10 cellular contexts compared by ENCODE assay signal in the genomic region with DNA sequence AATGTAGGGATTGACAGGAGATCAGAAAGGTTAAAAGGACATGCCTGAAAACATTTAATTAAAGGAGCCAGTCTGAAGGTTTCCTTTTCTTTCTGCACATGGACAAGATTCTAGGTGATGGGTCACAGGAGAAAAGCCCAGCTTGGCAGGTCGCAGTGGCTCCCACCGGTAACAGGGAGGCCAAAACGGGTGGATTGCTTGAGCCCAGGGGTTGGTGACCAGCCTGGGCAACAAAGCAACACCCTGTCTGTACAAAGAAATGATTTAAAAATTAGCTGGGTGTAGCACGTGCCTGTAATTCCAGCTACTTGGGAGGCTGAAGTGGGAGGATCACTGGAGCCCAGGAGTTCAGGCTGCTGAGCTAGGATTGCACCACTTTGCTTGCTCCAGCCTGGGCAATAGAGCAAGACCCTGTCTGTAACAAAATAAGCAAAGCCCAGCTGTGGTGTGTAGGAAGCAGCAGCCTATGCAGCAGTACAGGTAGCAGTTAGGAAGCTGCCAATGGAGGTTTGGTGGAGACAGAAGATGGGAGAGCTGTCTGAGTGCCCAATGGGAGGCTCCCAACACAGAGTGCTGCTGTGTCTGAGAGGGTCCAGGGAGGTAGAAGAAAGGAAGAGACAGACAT. TPM values are rescaled to one million over a fixed set of nuclear protein-coding genes. Genes with fewer than 3 reads are reported as not detected.
A peak's percentile ranks its signal among the peaks of the same experiment; 100 is the strongest.
DNase-seq lines count a peak whose midpoint lies in the region; ATAC-seq and TF ChIP-seq lines count a peak whose summit lies in the region.
"Had no signal": no experiment of that assay in that cellular context is flagged by ENCODE, and none has a peak within 500 bp of the region (broad histone marks: within the 10 kb centered on the region; RNA-seq: fewer than 3 reads in every experiment).

No MANE protein-coding gene starts in this region.

- H3K9me3 Mint-ChIP-seq in activated CD4-positive, alpha-beta T cell treated with anti-CD3 and anti-CD28 coated beads, Interleukin-2, amount 10 ng/mL, durations not matched to agents 7 days and 5 days: no peaks in the 10 kb centered on the region
- no peaks in the 10 kb centered on the region for H3K9me3 Mint-ChIP-seq in activated CD4-positive, alpha-beta memory T cell treated with anti-CD3 and anti-CD28 coated beads, Interleukin-2, amount 10 ng/mL, durations not matched to agents 7 days and 5 days
- H3K9me3 Mint-ChIP-seq: stimulated activated naive CD8-positive, alpha-beta T cell treated with anti-CD3 and anti-CD28 coated beads, Interleukin-15, amount 100 ng/mL, for 72 hours had no signal

- H3K27me3 ChIP-seq in left lung (no peaks in the 10 kb centered on the region), thoracic aorta (replicated peaks; ENCODE audit: insufficient read depth) (no peaks in the 10 kb centered on the region)

- no peak overlapping the region for H3K4me3 Mint-ChIP-seq in activated CD4-positive, alpha-beta T cell treated with anti-CD3 and anti-CD28 coated beads, Interleukin-2, amount 10 ng/mL, durations not matched to agents 7 days and 5 days
- H3K4me3 Mint-ChIP-seq in activated CD4-positive, alpha-beta memory T cell treated with anti-CD3 and anti-CD28 coated beads, Interleukin-2, amount 10 ng/mL, durations not matched to agents 7 days and 5 days: no peak overlapping the region

- peaks cover 19% of the 10 kb centered on the region for H3K36me3 Mint-ChIP-seq in activated CD4-positive, alpha-beta T cell treated with anti-CD3 and anti-CD28 coated beads, Interleukin-2, amount 10 ng/mL, durations not matched to agents 7 days and 5 days (ENCODE audit: low read depth)
- peaks cover 21% of the 10 kb centered on the region for H3K36me3 Mint-ChIP-seq in activated CD4-positive, alpha-beta memory T cell treated with anti-CD3 and anti-CD28 coated beads, Interleukin-2, amount 10 ng/mL, durations not matched to agents 7 days and 5 days (ENCODE audit: low read depth)

- POLR2A ChIA-PET in activated CD4-positive, alpha-beta T cell treated with anti-CD3 and anti-CD28 coated beads, Interleukin-2, amount 10 ng/mL, durations not matched to agents 7 days and 5 days (lab: Charles Lee): interaction anchor here (0.6 kb wide), 1 partner anchor 8 kb away, joined by 5 read pairs; no protein-coding TSS in a partner anchor
- POLR2A ChIA-PET in activated CD4-positive, alpha-beta memory T cell treated with anti-CD3 and anti-CD28 coated beads, Interleukin-2, amount 10 ng/mL, durations not matched to agents 7 days and 5 days (lab: Charles Lee): interaction anchor here (0.7 to 5.3 kb wide), 5 partner anchors 7 to 269 kb away, joined by 3 to 57 read pairs (median 3); a partner anchor contains a TSS

- H3K4me3 ChIP-seq in left lung (no peak overlapping the region), thoracic aorta (no peak overlapping the region)

- H3K4me1 ChIP-seq in left lung: peaks cover 31 to 73% of the 10 kb centered on the region in 2 donors
- peaks cover 12 to 50% of the 10 kb centered on the region in 2 donors for H3K4me1 ChIP-seq in thoracic aorta (ENCODE audit: control insufficient read depth in 1 of 2, low read depth in 2 of 2)

- H3K9me3 ChIP-seq in left lung (no peaks in the 10 kb centered on the region), thoracic aorta (no peaks in the 10 kb centered on the region)

- H3K27ac Mint-ChIP-seq in activated CD4-positive, alpha-beta T cell treated with anti-CD3 and anti-CD28 coated beads, Interleukin-2, amount 10 ng/mL, durations not matched to agents 7 days and 5 days: peak overlapping the region; percentile 97
- peak overlapping the region; percentile 99 for H3K27ac Mint-ChIP-seq in activated CD4-positive, alpha-beta memory T cell treated with anti-CD3 and anti-CD28 coated beads, Interleukin-2, amount 10 ng/mL, durations not matched to agents 7 days and 5 days

- H3K36me3 ChIP-seq in left lung (no peaks in the 10 kb centered on the region), thoracic aorta (no peaks in the 10 kb centered on the region)

- no peak for DNase-seq in activated CD4-positive, alpha-beta T cell treated with anti-CD3 and anti-CD28 coated beads, Interleukin-2, amount 10 ng/mL, durations not matched to agents 7 days and 5 days
- DNase-seq in activated CD4-positive, alpha-beta T cell treated with anti-CD3 and anti-CD28 coated beads for 4 hours: no peak
- DNase-seq in activated CD4-positive, alpha-beta memory T cell treated with anti-CD3 and anti-CD28 coated beads, Interleukin-2, amount 10 ng/mL, durations not matched to agents 7 days and 5 days: no peak
- DNase-seq in left lung (no peak), thoracic aorta (ENCODE audit: low spot score) (no peak), NCI-H1105 (lab: John Stamatoyannopoulos, UW) (no peak), NCI-H1048 (lab: John Stamatoyannopoulos, UW) (no peak), NCI-H1417 (lab: John Stamatoyannopoulos, UW) (no peak)
- DNase-seq: activated CD8-positive, alpha-beta memory T cell treated with anti-CD3 and anti-CD28 coated beads for 24 hours had no signal

- ATAC-seq in left lung: no peak
- ATAC-seq in thoracic aorta (ENCODE audit: insufficient number of reproducible peaks, low FRiP score, low read depth): no peak

- TF ChIP-seq CTCF in left lung (IDR thresholded peaks at IDR 0.05) (no peak), thoracic aorta (IDR thresholded peaks at IDR 0.05) (no peak)

- H3K27me3 Mint-ChIP-seq in activated CD4-positive, alpha-beta T cell treated with anti-CD3 and anti-CD28 coated beads, Interleukin-2, amount 10 ng/mL, durations not matched to agents 7 days and 5 days: no peaks in the 10 kb centered on the region
- H3K27me3 Mint-ChIP-seq in activated CD4-positive, alpha-beta memory T cell treated with anti-CD3 and anti-CD28 coated beads, Interleukin-2, amount 10 ng/mL, durations not matched to agents 7 days and 5 days: no peaks in the 10 kb centered on the region
- H3K27me3 Mint-ChIP-seq: stimulated activated naive CD8-positive, alpha-beta T cell treated with anti-CD3 and anti-CD28 coated beads, Interleukin-15, amount 100 ng/mL, for 72 hours had no signal

- H3K4me1 Mint-ChIP-seq in activated CD4-positive, alpha-beta T cell treated with anti-CD3 and anti-CD28 coated beads, Interleukin-2, amount 10 ng/mL, durations not matched to agents 7 days and 5 days: peaks cover 79% of the 10 kb centered on the region
- H3K4me1 Mint-ChIP-seq in activated CD4-positive, alpha-beta memory T cell treated with anti-CD3 and anti-CD28 coated beads, Interleukin-2, amount 10 ng/mL, durations not matched to agents 7 days and 5 days: peaks cover 80% of the 10 kb centered on the region

- CTCF ChIA-PET in activated CD4-positive, alpha-beta T cell treated with anti-CD3 and anti-CD28 coated beads, Interleukin-2, amount 10 ng/mL, durations not matched to agents 7 days and 5 days (lab: Charles Lee): interaction anchor here (1.0 to 11.7 kb wide), 7 partner anchors 7 to 62 kb away, joined by 3 to 94 read pairs (median 4); a partner anchor contains a TSS
- CTCF ChIA-PET in activated CD4-positive, alpha-beta memory T cell treated with anti-CD3 and anti-CD28 coated beads, Interleukin-2, amount 10 ng/mL, durations not matched to agents 7 days and 5 days (lab: Charles Lee): interaction anchor here (0.5 to 3.6 kb wide), 7 partner anchors 13 to 272 kb away, joined by 3 to 16 read pairs (median 3); a partner anchor contains a TSS

- H3K27ac ChIP-seq in left lung: peak overlapping the region; percentile 19 to 88
- H3K27ac ChIP-seq in thoracic aorta: peak overlapping the region; percentile 41 to 58

- intact Hi-C loops in left lung (cut with DNase I): no loop called here

RNA-seq across cellular contexts. Expression of a gene that starts 7.3 kb away (rescaled TPM):
- total RNA-seq in activated CD4-positive, alpha-beta T cell treated with anti-CD3 and anti-CD28 coated beads, Interleukin-2, amount 10 ng/mL, durations not matched to agents 7 days and 5 days: 10 to 100 TPM; 16.6 to 18.2 TPM
- 10 to 100 TPM; 12.7 to 15.5 TPM for total RNA-seq in activated CD4-positive, alpha-beta memory T cell treated with anti-CD3 and anti-CD28 coated beads, Interleukin-2, amount 10 ng/mL, durations not matched to agents 7 days and 5 days
- total RNA-seq in left lung (10 to 100 TPM; 12.7 to 13.6 TPM), thoracic aorta (10 to 100 TPM; 12.3 to 18.0 TPM)

RNA-seq across cellular contexts. Expression of a gene that starts 17.0 kb away (rescaled TPM):
- total RNA-seq in activated CD4-positive, alpha-beta T cell treated with anti-CD3 and anti-CD28 coated beads, Interleukin-2, amount 10 ng/mL, durations not matched to agents 7 days and 5 days: 100 to 1,000 TPM; 403 to 429 TPM
- 100 to 1,000 TPM; 452 to 454 TPM for total RNA-seq in activated CD4-positive, alpha-beta memory T cell treated with anti-CD3 and anti-CD28 coated beads, Interleukin-2, amount 10 ng/mL, durations not matched to agents 7 days and 5 days
- 100 to 1,000 TPM; 111 to 121 TPM for total RNA-seq in left lung
- total RNA-seq in thoracic aorta: 10 to 100 TPM; 28.4 to 41.8 TPM

RNA-seq across cellular contexts. Expression of a gene that starts 26.5 kb away (rescaled TPM):
- 10 to 100 TPM; 77.8 to 85.6 TPM for total RNA-seq in activated CD4-positive, alpha-beta T cell treated with anti-CD3 and anti-CD28 coated beads, Interleukin-2, amount 10 ng/mL, durations not matched to agents 7 days and 5 days
- 10 to 100 TPM; 67.0 to 68.0 TPM for total RNA-seq in activated CD4-positive, alpha-beta memory T cell treated with anti-CD3 and anti-CD28 coated beads, Interleukin-2, amount 10 ng/mL, durations not matched to agents 7 days and 5 days
- total RNA-seq in left lung: 10 to 100 TPM; 78.5 to 94.5 TPM
- 100 to 1,000 TPM in 1 of 2 donors, 10 to 100 TPM in 1; 97.2 to 114 TPM for total RNA-seq in thoracic aorta

RNA-seq across cellular contexts. Expression of a gene that starts 31.8 kb away (rescaled TPM):
- under 1 TPM; 0.17 to 0.21 TPM for total RNA-seq in activated CD4-positive, alpha-beta T cell treated with anti-CD3 and anti-CD28 coated beads, Interleukin-2, amount 10 ng/mL, durations not matched to agents 7 days and 5 days
- not detected for total RNA-seq in activated CD4-positive, alpha-beta memory T cell treated with anti-CD3 and anti-CD28 coated beads, Interleukin-2, amount 10 ng/mL, durations not matched to agents 7 days and 5 days
- total RNA-seq in left lung: 1 to 10 TPM in 1 of 2 donors, under 1 TPM in 1; 0.26 to 2.8 TPM
- under 1 TPM in 1 of 2 donors, not detected in 1; 0.27 TPM for total RNA-seq in thoracic aorta

RNA-seq across cellular contexts. Expression of a gene that starts 33.5 kb away (rescaled TPM):
- 10 to 100 TPM; 34.8 to 36.4 TPM for total RNA-seq in activated CD4-positive, alpha-beta T cell treated with anti-CD3 and anti-CD28 coated beads, Interleukin-2, amount 10 ng/mL, durations not matched to agents 7 days and 5 days
- 10 to 100 TPM; 31.1 to 31.6 TPM for total RNA-seq in activated CD4-positive, alpha-beta memory T cell treated with anti-CD3 and anti-CD28 coated beads, Interleukin-2, amount 10 ng/mL, durations not matched to agents 7 days and 5 days
- total RNA-seq in left lung (10 to 100 TPM; 37.3 to 38.7 TPM), thoracic aorta (10 to 100 TPM; 35.2 to 42.1 TPM)
